In genomic region chr13:81138353-81138995, GRCh38 we compare ENCODE assay signal across 1 cellular context.
TF ChIP-seq lines count a peak whose summit lies in the region.

No MANE protein-coding gene starts in this region.

TF ChIP-seq in GM12878, 131 proteins besides CTCF, POLR2A, EP300 and RAD21 (continued from another document):
- TF ChIP-seq, protein P1, sequence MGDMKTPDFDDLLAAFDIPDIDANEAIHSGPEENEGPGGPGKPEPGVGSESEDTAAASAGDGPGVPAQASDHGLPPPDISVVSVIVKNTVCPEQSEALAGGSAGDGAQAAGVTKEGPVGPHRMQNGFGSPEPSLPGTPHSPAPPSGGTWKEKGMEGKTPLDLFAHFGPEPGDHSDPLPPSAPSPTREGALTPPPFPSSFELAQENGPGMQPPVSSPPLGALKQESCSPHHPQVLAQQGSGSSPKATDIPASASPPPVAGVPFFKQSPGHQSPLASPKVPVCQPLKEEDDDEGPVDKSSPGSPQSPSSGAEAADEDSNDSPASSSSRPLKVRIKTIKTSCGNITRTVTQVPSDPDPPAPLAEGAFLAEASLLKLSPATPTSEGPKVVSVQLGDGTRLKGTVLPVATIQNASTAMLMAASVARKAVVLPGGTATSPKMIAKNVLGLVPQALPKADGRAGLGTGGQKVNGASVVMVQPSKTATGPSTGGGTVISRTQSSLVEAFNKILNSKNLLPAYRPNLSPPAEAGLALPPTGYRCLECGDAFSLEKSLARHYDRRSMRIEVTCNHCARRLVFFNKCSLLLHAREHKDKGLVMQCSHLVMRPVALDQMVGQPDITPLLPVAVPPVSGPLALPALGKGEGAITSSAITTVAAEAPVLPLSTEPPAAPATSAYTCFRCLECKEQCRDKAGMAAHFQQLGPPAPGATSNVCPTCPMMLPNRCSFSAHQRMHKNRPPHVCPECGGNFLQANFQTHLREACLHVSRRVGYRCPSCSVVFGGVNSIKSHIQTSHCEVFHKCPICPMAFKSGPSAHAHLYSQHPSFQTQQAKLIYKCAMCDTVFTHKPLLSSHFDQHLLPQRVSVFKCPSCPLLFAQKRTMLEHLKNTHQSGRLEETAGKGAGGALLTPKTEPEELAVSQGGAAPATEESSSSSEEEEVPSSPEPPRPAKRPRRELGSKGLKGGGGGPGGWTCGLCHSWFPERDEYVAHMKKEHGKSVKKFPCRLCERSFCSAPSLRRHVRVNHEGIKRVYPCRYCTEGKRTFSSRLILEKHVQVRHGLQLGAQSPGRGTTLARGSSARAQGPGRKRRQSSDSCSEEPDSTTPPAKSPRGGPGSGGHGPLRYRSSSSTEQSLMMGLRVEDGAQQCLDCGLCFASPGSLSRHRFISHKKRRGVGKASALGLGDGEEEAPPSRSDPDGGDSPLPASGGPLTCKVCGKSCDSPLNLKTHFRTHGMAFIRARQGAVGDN (IDR thresholded peaks at IDR 0.05) = no peak
- no peak for TF ChIP-seq JUNB (IDR thresholded peaks at IDR 0.05)
